ENCODE assay signal across 1 cellular context in the genomic region with DNA sequence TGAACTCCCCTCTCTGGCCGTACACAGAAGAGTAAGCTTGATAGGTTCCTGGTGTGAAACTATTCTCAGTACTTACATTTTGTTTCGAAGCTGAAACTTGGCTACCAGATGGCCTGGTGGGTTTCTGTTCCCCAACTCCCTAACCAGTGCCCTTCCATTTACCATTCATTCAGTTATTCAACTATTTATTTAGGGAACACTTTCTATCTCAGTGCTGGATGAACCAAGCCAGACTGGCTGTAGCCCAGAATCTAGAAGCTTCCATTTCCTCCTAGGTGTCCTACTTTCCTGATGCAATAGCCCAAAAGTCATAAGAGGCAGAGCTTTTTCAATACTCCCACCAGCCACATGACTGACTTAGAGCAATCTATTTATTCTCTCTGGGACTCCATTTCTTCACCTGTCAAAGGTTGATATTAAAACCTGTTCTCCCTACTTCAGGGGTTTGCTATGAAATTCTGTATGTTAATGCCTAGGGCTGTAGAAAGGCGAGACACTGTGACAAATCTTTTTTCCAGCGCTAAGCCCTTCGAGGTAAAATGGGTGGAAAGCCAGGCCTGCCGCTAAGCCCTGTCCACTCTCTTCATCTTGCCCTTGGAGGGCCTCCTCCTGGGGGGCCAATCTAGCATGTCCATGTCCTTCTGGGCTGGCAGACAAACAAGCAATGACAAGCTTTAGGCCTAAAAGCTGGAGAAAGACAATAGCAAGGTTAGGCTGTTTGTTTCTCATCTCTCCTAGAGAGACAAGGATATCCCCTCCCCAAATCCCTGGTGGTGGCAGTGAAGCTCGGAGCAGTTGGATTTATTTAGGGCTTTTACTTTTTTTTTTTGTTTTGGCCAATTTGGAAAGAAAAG.
TF ChIP-seq lines count a peak whose summit lies in the region.

No MANE protein-coding gene starts in this region.

TF ChIP-seq in neural cell, 6 proteins besides CTCF, POLR2A, EP300 and RAD21 (continued from another document):
- TF ChIP-seq, protein P1, sequence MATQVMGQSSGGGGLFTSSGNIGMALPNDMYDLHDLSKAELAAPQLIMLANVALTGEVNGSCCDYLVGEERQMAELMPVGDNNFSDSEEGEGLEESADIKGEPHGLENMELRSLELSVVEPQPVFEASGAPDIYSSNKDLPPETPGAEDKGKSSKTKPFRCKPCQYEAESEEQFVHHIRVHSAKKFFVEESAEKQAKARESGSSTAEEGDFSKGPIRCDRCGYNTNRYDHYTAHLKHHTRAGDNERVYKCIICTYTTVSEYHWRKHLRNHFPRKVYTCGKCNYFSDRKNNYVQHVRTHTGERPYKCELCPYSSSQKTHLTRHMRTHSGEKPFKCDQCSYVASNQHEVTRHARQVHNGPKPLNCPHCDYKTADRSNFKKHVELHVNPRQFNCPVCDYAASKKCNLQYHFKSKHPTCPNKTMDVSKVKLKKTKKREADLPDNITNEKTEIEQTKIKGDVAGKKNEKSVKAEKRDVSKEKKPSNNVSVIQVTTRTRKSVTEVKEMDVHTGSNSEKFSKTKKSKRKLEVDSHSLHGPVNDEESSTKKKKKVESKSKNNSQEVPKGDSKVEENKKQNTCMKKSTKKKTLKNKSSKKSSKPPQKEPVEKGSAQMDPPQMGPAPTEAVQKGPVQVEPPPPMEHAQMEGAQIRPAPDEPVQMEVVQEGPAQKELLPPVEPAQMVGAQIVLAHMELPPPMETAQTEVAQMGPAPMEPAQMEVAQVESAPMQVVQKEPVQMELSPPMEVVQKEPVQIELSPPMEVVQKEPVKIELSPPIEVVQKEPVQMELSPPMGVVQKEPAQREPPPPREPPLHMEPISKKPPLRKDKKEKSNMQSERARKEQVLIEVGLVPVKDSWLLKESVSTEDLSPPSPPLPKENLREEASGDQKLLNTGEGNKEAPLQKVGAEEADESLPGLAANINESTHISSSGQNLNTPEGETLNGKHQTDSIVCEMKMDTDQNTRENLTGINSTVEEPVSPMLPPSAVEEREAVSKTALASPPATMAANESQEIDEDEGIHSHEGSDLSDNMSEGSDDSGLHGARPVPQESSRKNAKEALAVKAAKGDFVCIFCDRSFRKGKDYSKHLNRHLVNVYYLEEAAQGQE (IDR thresholded peaks at IDR 0.05; ENCODE audit: borderline replicate concordance) = no peak
- TF ChIP-seq SMC3 (conservative IDR thresholded peaks at IDR 0.05; ENCODE audit: poor library complexity) = peak; percentile 15
- no peak for TF ChIP-seq EZH2 (IDR thresholded peaks at IDR 0.05; ENCODE audit: borderline replicate concordance, insufficient read depth, low read length, poor library complexity, severe bottlenecking)
- no peak for TF ChIP-seq MXI1 (conservative IDR thresholded peaks at IDR 0.05; ENCODE audit: poor library complexity, severe bottlenecking)
- no peak for TF ChIP-seq POLR2AphosphoS5 (IDR thresholded peaks at IDR 0.05)
